Comparison of ENCODE assay signal across 23 cellular contexts in the genomic region with DNA sequence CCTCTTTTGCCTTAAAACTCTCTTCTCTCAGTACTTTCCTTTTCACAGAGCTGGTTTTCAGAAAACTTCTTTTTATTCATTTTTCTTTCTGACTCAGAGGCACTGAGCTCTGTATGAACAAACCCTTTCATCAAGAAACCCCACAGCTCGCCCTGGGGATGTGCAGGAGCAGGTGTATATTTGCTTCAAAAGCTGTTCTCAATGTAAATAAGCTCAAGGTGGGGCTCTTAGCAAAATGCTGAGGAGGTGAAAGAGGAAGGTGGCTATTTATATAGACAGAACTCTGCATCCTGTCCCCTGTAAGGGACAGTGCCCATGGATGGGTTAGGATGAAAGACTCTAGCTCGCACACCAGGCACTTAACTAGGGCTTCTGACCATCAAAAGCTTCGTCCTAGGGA.
"Had no signal": no experiment of that assay in that cellular context is flagged by ENCODE, and none has a peak within 500 bp of the region (broad histone marks: within the 10 kb centered on the region; RNA-seq: fewer than 3 reads in every experiment).

No MANE protein-coding gene starts in this region.

- H3K27me3 ChIP-seq: breast epithelium, gastroesophageal sphincter, hepatocyte, neutrophil, stomach, thyroid gland, upper lobe of left lung, vagina had no signal

- DNase-seq: activated CD4-positive, alpha-beta T cell treated with anti-CD3 and anti-CD28 coated beads for 36 hours; activated CD4-positive, CD25-positive, alpha-beta regulatory T cell; activated CD8-positive, alpha-beta memory T cell treated with anti-CD3 and anti-CD28 coated beads, Interleukin-2, amount 10 ng/mL, durations not matched to agents 7 days and 5 days; activated CD8-positive, alpha-beta T cell treated with anti-CD3 and anti-CD28 coated beads, Interleukin-2, amount 10 ng/mL, durations not matched to agents 7 days and 5 days; activated naive CD8-positive, alpha-beta T cell treated with anti-CD3 and anti-CD28 coated beads, Interleukin-2, amount 50 U/mL, for 24 hours; activated T-cell treated with anti-CD3 and anti-CD28 coated beads, Interleukin-2, amount 50 U/mL, for 48 hours; central memory CD4-positive, alpha-beta T cell; left cardiac atrium; naive B cell; nephron progenitor cell; retina; stimulated activated CD4-positive, alpha-beta T cell treated with anti-CD3 and anti-CD28 coated beads, Interleukin-15, amount 100 ng/mL, for 24 hours; stimulated activated CD4-positive, alpha-beta T cell treated with anti-CD3 and anti-CD28 coated beads, Interleukin-2, amount 100 ng/mL, for 24 hours; stimulated activated naive B cell treated with anti-CD40 and anti-IgM and Interleukin-4, amounts not matched to agents 10 μg/mL and 1 μg/mL and 100 μg/mL, for 72 hours; stomach; thyroid gland; upper lobe of left lung had no signal

- ATAC-seq: activated CD4-positive, alpha-beta T cell treated with anti-CD3 and anti-CD28 coated beads for 36 hours; activated CD8-positive, alpha-beta memory T cell treated with anti-CD3 and anti-CD28 coated beads, Interleukin-2, amount 10 ng/mL, durations not matched to agents 7 days and 5 days; activated CD8-positive, alpha-beta T cell treated with anti-CD3 and anti-CD28 coated beads, Interleukin-2, amount 10 ng/mL, durations not matched to agents 7 days and 5 days; activated naive CD8-positive, alpha-beta T cell treated with anti-CD3 and anti-CD28 coated beads, Interleukin-2, amount 50 U/mL, for 24 hours; gastroesophageal sphincter; left cardiac atrium; stimulated activated naive B cell treated with anti-CD40 and anti-IgM and Interleukin-4, amounts not matched to agents 10 μg/mL and 1 μg/mL and 100 μg/mL, for 72 hours had no signal

- H3K4me1 ChIP-seq: breast epithelium, gastroesophageal sphincter, thyroid gland, upper lobe of left lung, vagina had no signal

- H3K27ac ChIP-seq: breast epithelium, gastroesophageal sphincter, hepatocyte, neutrophil, stomach, thyroid gland, upper lobe of left lung, vagina had no signal

- H3K9me3 ChIP-seq: neutrophil, thyroid gland, vagina had no signal

- H3K4me3 ChIP-seq: breast epithelium, gastroesophageal sphincter, hepatocyte, smooth muscle cell, stomach, thyroid gland, upper lobe of left lung, vagina had no signal

- H3K36me3 ChIP-seq: breast epithelium, gastroesophageal sphincter, neutrophil, stomach, thyroid gland, upper lobe of left lung, vagina had no signal
